1 cellular context compared by ENCODE assay signal in genomic region chr9:127785933-127786772, GRCh38.
TF ChIP-seq lines count a peak whose summit lies in the region.

CDK9 (plus strand) TSS chr9:127786034; CDS start chr9:127786149, 115 bp downstream.

TF ChIP-seq in HepG2, 621 proteins besides CTCF, POLR2A, EP300 and RAD21 (continued from another document):
- TF ChIP-seq AHDC1 (CRISPR knock-in tag; IDR thresholded peaks at IDR 0.05; ENCODE audit: borderline replicate concordance) (no peak), ZNF512B (CRISPR knock-in tag; IDR thresholded peaks at IDR 0.05; ENCODE audit: borderline replicate concordance) (no peak), ATF3 (CRISPR knock-in tag; IDR thresholded peaks at IDR 0.05) (no peak), ZNF672 (CRISPR knock-in tag; IDR thresholded peaks at IDR 0.05) (no peak), PHF21A (CRISPR knock-in tag; IDR thresholded peaks at IDR 0.05) (peak; percentile 47; the same call in 1 of the 2 replicates), ZSCAN31 (CRISPR knock-in tag; IDR thresholded peaks at IDR 0.05; ENCODE audit: low read depth) (0 out of 2 replicates have a peak, but pooled peaks have one; percentile 37), DMAP1 (CRISPR knock-in tag; IDR thresholded peaks at IDR 0.05) (peak; percentile 58; the same call in 1 of the 2 replicates), ZNF235 (CRISPR knock-in tag; IDR thresholded peaks at IDR 0.05; ENCODE audit: borderline replicate concordance) (no peak), HIVEP1 (CRISPR knock-in tag; IDR thresholded peaks at IDR 0.05) (peak; percentile 56; the same call in 1 of the 2 replicates), ZNF598 (CRISPR knock-in tag; IDR thresholded peaks at IDR 0.05; ENCODE audit: borderline replicate concordance) (peak; percentile 61; the same call in 1 of the 2 replicates), GATAD1 (CRISPR knock-in tag; IDR thresholded peaks at IDR 0.05) (peak; percentile 68), POLR2G (IDR thresholded peaks at IDR 0.05; ENCODE audit: low read depth, low read length) (peak; percentile 78), FOXO4 (CRISPR knock-in tag; conservative IDR thresholded peaks at IDR 0.05) (no peak), KDM3A (CRISPR knock-in tag; IDR thresholded peaks at IDR 0.05; ENCODE audit: low read depth) (no peak; the same call in 1 of the 2 replicates), SKIL (CRISPR knock-in tag; IDR thresholded peaks at IDR 0.05; ENCODE audit: borderline replicate concordance) (no peak), KLF6 (CRISPR knock-in tag; IDR thresholded peaks at IDR 0.05) (no peak; the same call in 1 of the 2 replicates), ZFAT (CRISPR knock-in tag; conservative IDR thresholded peaks at IDR 0.05) (peak; percentile 68; the same call in 1 of the 2 replicates), HMG20B (CRISPR knock-in tag; conservative IDR thresholded peaks at IDR 0.05) (no peak), ZNF766 (CRISPR knock-in tag; IDR thresholded peaks at IDR 0.05; ENCODE audit: borderline replicate concordance) (peak; percentile 52; the same call in 1 of the 2 replicates), ZNF264 (CRISPR knock-in tag; IDR thresholded peaks at IDR 0.05) (no peak), CBX5 (CRISPR knock-in tag; IDR thresholded peaks at IDR 0.05; ENCODE audit: borderline replicate concordance) (peak; percentile 2), IRF2 (CRISPR knock-in tag; IDR thresholded peaks at IDR 0.05) (0 out of 2 replicates have a peak, but pooled peaks have one; percentile 14), TBX2 (CRISPR knock-in tag; IDR thresholded peaks at IDR 0.05; ENCODE audit: borderline replicate concordance) (peak; percentile 33; the same call in 1 of the 2 replicates), RFXANK (CRISPR knock-in tag; IDR thresholded peaks at IDR 0.05) (no peak), SCMH1 (CRISPR knock-in tag; IDR thresholded peaks at IDR 0.05; ENCODE audit: borderline replicate concordance) (no peak), TFAP4 (IDR thresholded peaks at IDR 0.05; ENCODE audit: borderline replicate concordance, low read depth) (0 out of 2 replicates have a peak, but pooled peaks have one; percentile 12), CREB3 (CRISPR knock-in tag; IDR thresholded peaks at IDR 0.05) (peak; percentile 70; the same call in 1 of the 2 replicates)
TF ChIP-seq in HepG2: peak in this region for 141.
